In the genomic region with DNA sequence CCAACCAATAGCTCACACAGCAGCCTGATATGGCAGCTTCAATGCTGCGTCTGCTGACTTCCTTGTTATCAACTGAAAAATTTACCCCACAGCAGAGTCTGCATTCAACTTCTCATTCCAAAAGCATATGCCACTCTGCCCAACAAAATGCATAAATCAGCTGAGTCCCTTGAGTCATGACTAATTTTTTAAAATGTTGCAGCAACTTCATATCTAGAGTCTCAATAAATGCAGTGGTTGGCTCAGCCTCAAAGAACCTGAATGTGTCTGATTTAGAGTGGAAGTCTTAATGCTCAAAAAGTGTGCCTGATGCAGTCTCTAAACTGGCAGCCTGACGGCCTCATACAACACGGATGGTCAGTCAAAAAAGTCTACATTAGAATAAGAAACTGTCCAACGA, we compare ENCODE assay signal across 24 cellular contexts. TPM values are rescaled to one million over a fixed set of nuclear protein-coding genes. Genes with fewer than 3 reads are reported as not detected.
DNase-seq lines count a peak whose midpoint lies in the region; ATAC-seq and TF ChIP-seq lines count a peak whose summit lies in the region.
"Had no signal": no experiment of that assay in that cellular context is flagged by ENCODE, and none has a peak within 500 bp of the region (broad histone marks: within the 10 kb centered on the region; RNA-seq: fewer than 3 reads in every experiment).

No MANE protein-coding gene starts in this region.

- TF ChIP-seq EP300 in esophagus muscularis mucosa (IDR thresholded peaks at IDR 0.05) = no peak

- no peak overlapping the region for H3K27ac ChIP-seq in esophagus muscularis mucosa (replicated peaks in 1 of 4)
- H3K27ac ChIP-seq: cardiac muscle cell, dorsolateral prefrontal cortex, pancreas, suprapubic skin, WERI-Rb-1 had no signal

- intact Hi-C loops in esophagus muscularis mucosa (cut with DNase I) = no loop called here

- TF ChIP-seq CTCF in NB4 (IDR thresholded peaks at IDR 0.05; ENCODE audit: low read depth, low read length) = no peak
- no peak for TF ChIP-seq CTCF in choroid plexus epithelial cell (conservative IDR thresholded peaks at IDR 0.05; ENCODE audit: low read depth, low read length)
- no peak for TF ChIP-seq CTCF in esophagus muscularis mucosa (IDR thresholded peaks at IDR 0.05)

- WGBS in esophagus muscularis mucosa = 90% methylated on average over 4 of the region's 4 CpGs

- no peaks in the 10 kb centered on the region for H3K27me3 ChIP-seq in esophagus muscularis mucosa
- H3K27me3 ChIP-seq: cardiac muscle cell, dorsolateral prefrontal cortex, pancreas, suprapubic skin had no signal

- H3K4me3 ChIP-seq in NB4 (ENCODE audit: low read depth, low read length) (no peak overlapping the region), choroid plexus epithelial cell (ENCODE audit: low read depth, low read length) (no peak overlapping the region), esophagus muscularis mucosa (no peak overlapping the region)
- H3K4me3 ChIP-seq: cardiac muscle cell, dorsolateral prefrontal cortex, pancreas, suprapubic skin had no signal

- DNase-seq in GM03348 (ENCODE audit: low spot score) (peak; percentile 21), NB4 (ENCODE audit: low read depth) (peak; percentile 48), choroid plexus epithelial cell (ENCODE audit: low read depth) (peak; percentile 31), myocyte (ENCODE audit: low read depth) (peak; percentile 16), esophagus muscularis mucosa (ENCODE audit: extremely low spot score) (no peak), DMS153 treated with DMSO at 0.1 percent for 48 hours (lab: John Stamatoyannopoulos, UW; ENCODE audit: unreplicated experiment) (no peak)
- DNase-seq: activated CD4-positive, alpha-beta T cell treated with anti-CD3 and anti-CD28 coated beads, Interleukin-2, amount 10 ng/mL, durations not matched to agents 7 days and 5 days; activated CD8-positive, alpha-beta memory T cell treated with anti-CD3 and anti-CD28 coated beads, Interleukin-2, amount 10 ng/mL, durations not matched to agents 7 days and 5 days; activated naive CD4-positive, alpha-beta T cell treated with anti-CD3 and anti-CD28 coated beads for 36 hours; amygdala; dorsolateral prefrontal cortex; islet precursor cell; KG1; NCI-H1105; NCI-H1930; NCI-H526 treated with DMSO at 0.1 percent for 48 hours; pancreas; RPMI8226; stimulated activated CD4-positive, alpha-beta T cell treated with anti-CD3 and anti-CD28 coated beads, Interleukin-2, amount 100 ng/mL, for 48 hours; WERI-Rb-1 had no signal

- no peak for TF ChIP-seq POLR2A in NB4 (IDR thresholded peaks at IDR 0.05; ENCODE audit: extremely low read depth, insufficient read length)
- TF ChIP-seq POLR2A in esophagus muscularis mucosa (IDR thresholded peaks at IDR 0.05; ENCODE audit: low read depth) = no peak

- ATAC-seq in HG02840 (IDR thresholded peaks at IDR 0.05; ENCODE audit: low FRiP score, unreplicated experiment) = no peak
- ATAC-seq: activated CD8-positive, alpha-beta memory T cell treated with anti-CD3 and anti-CD28 coated beads, Interleukin-2, amount 10 ng/mL, durations not matched to agents 7 days and 5 days; pancreas; stimulated activated effector memory CD8-positive, alpha-beta T cell treated with anti-CD3 and anti-CD28 coated beads, Interleukin-12 subunit alpha, Interleukin-12 subunit beta, amount 100 ng/mL, for 72 hours had no signal

- H3K36me3 ChIP-seq in esophagus muscularis mucosa = peaks cover 10 to 34% (median 20%) of the 10 kb centered on the region in 4 donors

- no peaks in the 10 kb centered on the region for H3K4me1 ChIP-seq in esophagus muscularis mucosa
- H3K4me1 ChIP-seq: pancreas, suprapubic skin had no signal

- H3K9me3 ChIP-seq in esophagus muscularis mucosa = no peaks in the 10 kb centered on the region
- H3K9me3 ChIP-seq: pancreas, suprapubic skin had no signal

RNA-seq across cellular contexts. Expression of gene FARSB, which starts 46.5 kb away (rescaled TPM):
- total RNA-seq in myocyte (32.8 and 34.3 TPM in 2 replicates), esophagus muscularis mucosa (10 to 100 TPM; 11.9 to 14.4 (median 12.4) TPM)
- polyA plus RNA-seq in myocyte (2012) = 19.2 TPM

Comparison
In these comparisons a context has a peak if more than half of its experiments do, and no peak if none do; other contexts are left out.
1. DNase-seq: peak in GM03348 (single experiment), NB4 (single experiment), choroid plexus epithelial cell (single experiment) and myocyte (single experiment); none in esophagus muscularis mucosa (single experiment) and DMS153 treated with DMSO at 0.1 percent for 48 hours (single experiment).